Comparison of ENCODE assay signal across 8 cellular contexts in the genomic region with DNA sequence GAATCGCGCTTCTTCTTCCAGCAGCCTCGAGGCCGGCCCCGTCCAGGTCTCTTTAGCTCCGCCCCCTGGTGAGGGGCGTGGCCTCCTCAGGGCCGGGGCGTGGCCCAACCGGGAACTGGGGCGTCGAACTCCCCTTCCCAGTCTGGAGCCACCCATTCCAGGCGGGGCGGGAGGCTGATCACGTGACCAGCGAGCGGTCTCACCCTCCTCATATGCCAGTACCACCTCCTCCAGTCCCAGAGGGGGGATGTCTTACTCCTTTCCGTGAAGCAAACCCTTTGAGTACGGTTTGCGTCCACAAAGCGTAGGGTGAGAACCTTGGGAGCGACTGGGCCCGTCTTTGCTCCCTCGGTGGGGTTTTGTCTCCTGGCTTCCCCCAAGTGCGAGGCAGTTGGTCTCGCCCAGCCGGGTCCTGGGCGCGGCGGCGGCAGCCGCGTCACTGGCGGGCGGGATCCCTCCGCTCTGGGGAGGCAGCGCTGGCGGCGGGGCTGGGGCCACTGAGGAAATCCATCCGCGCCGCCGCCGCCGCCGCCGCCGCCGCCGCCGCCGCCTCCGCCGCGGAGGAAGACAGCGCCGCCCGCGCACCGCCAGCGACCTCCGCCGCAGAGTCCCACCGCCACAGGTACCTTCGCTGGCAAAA. TPM values are rescaled to one million over a fixed set of nuclear protein-coding genes. Genes with fewer than 3 reads are reported as not detected.
A peak's percentile ranks its signal among the peaks of the same experiment; 100 is the strongest.
DNase-seq lines count a peak whose midpoint lies in the region; ATAC-seq lines count a peak whose summit lies in the region.

TSS of gene GNB2 (plus strand) at position 439 of the 640 bp plus-strand sequence. CDS start 2,526 bp downstream, outside the sequence.

- no peaks in the 10 kb centered on the region for H3K27me3 ChIP-seq in BLaER1

- peak within 1 kb of the TSS; percentile 97 for H3K27ac ChIP-seq in BLaER1

- H3K4me1 ChIP-seq in BLaER1 = peaks cover 29% of the 10 kb centered on the region

- peak within 1 kb of the TSS; percentile 95 for H3K4me3 ChIP-seq in BLaER1

- H3K9ac ChIP-seq in BLaER1 = peak within 1 kb of the TSS; percentile 94

- H3K9me3 ChIP-seq in BLaER1 = no peaks in the 10 kb centered on the region

- H4K20me1 ChIP-seq in BLaER1 = peaks cover 39% of the 10 kb centered on the region

- peaks cover 21% of the 10 kb centered on the region for H3K36me3 ChIP-seq in BLaER1

- peak; percentile 100 for DNase-seq in NCI-H748 (lab: John Stamatoyannopoulos, UW; ENCODE audit: unreplicated experiment)
- DNase-seq in activated CD4-positive, alpha-beta T cell treated with anti-CD3 and anti-CD28 coated beads, Interleukin-2, amount 50 U/mL, for 1 hour = peak; percentile 94
- DNase-seq in dedifferentiated amniotic fluid mesenchymal stem cell (ENCODE audit: extremely low spot score) = peak; percentile 97
- peak; percentile 100 for DNase-seq in left lobe of liver (ENCODE audit: low spot score)
- peak; percentile 98 for DNase-seq in stimulated activated CD4-positive, alpha-beta T cell treated with anti-CD3 and anti-CD28 coated beads, Interleukin-2, amount 100 ng/mL, for 4 hours (ENCODE audit: low read depth)

- ATAC-seq in GM19351 (IDR thresholded peaks at IDR 0.05; ENCODE audit: unreplicated experiment) (peak; percentile 48), HG03521 (IDR thresholded peaks at IDR 0.05; ENCODE audit: unreplicated experiment) (peak; percentile 63), left lobe of liver (peak; percentile 79)

- H3K4me2 ChIP-seq in BLaER1 = peak within 1 kb of the TSS; percentile 93

RNA-seq across cellular contexts. Expression of gene GNB2, which starts in this region (rescaled TPM):
- 80.9 TPM for total RNA-seq in left lobe of liver

Comparison
In these comparisons a context has a peak if more than half of its experiments do, and no peak if none do; other contexts are left out.
1. Peak in every context shown above with its lines: DNase-seq, ATAC-seq, H3K4me3 ChIP-seq and H3K27ac ChIP-seq.